Comparison of ENCODE assay signal across 1 cellular context in genomic region chr20:41017448-41018042, GRCh38.
TF ChIP-seq lines count a peak whose summit lies in the region.

No MANE protein-coding gene starts in this region.

TF ChIP-seq in HepG2, 621 proteins besides CTCF, POLR2A, EP300 and RAD21 (continued from another document and continues in another):
- TF ChIP-seq NFAT5 (CRISPR knock-in tag; IDR thresholded peaks at IDR 0.05) (0 out of 2 replicates have a peak, but pooled peaks have one; percentile 35), SOX6 (IDR thresholded peaks at IDR 0.05) (no peak), SOX6 (CRISPR knock-in tag; IDR thresholded peaks at IDR 0.05) (0 out of 2 replicates have a peak, but pooled peaks have one; percentile 28), ETV6 (CRISPR knock-in tag; conservative IDR thresholded peaks at IDR 0.05) (no peak), FOSL2 (CRISPR knock-in tag; IDR thresholded peaks at IDR 0.05) (0 out of 2 replicates have a peak, but pooled peaks have one; percentile 4), KAT8 (CRISPR knock-in tag; IDR thresholded peaks at IDR 0.05) (0 out of 2 replicates have a peak, but pooled peaks have one; percentile 22), MBNL3 (CRISPR knock-in tag; conservative IDR thresholded peaks at IDR 0.05) (no peak), ZSCAN20 (CRISPR knock-in tag; IDR thresholded peaks at IDR 0.05; ENCODE audit: borderline replicate concordance) (0 out of 2 replicates have a peak, but pooled peaks have one; percentile 26), MTF1 (CRISPR knock-in tag; IDR thresholded peaks at IDR 0.05) (no peak), PPARG (CRISPR knock-in tag; conservative IDR thresholded peaks at IDR 0.05) (no peak), ZNF367 (CRISPR knock-in tag; IDR thresholded peaks at IDR 0.05; ENCODE audit: borderline replicate concordance) (no peak), ZNF646 (CRISPR knock-in tag; IDR thresholded peaks at IDR 0.05) (no peak), MEIS2 (CRISPR knock-in tag; IDR thresholded peaks at IDR 0.05) (peak; percentile 57; the same call in 1 of the 2 replicates), KDM2A (CRISPR knock-in tag; IDR thresholded peaks at IDR 0.05; ENCODE audit: borderline replicate concordance, low read depth) (peak; percentile 18; the same call in 1 of the 2 replicates), IRF2 (CRISPR knock-in tag; IDR thresholded peaks at IDR 0.05) (0 out of 2 replicates have a peak, but pooled peaks have one; percentile 19), MXD4 (CRISPR knock-in tag; IDR thresholded peaks at IDR 0.05) (no peak), ZMAT5 (CRISPR knock-in tag; IDR thresholded peaks at IDR 0.05; ENCODE audit: borderline replicate concordance, low read depth) (no peak), ZNF138 (CRISPR knock-in tag; IDR thresholded peaks at IDR 0.05; ENCODE audit: low read depth) (no peak), ZNF598 (CRISPR knock-in tag; IDR thresholded peaks at IDR 0.05; ENCODE audit: borderline replicate concordance) (peak; percentile 59; the same call in 1 of the 2 replicates), ZNF317 (CRISPR knock-in tag; IDR thresholded peaks at IDR 0.05) (0 out of 2 replicates have a peak, but pooled peaks have one; percentile 56), DBP (CRISPR knock-in tag; IDR thresholded peaks at IDR 0.05; ENCODE audit: not compliant biosample characterization) (peak; percentile 38), CEBPB (IDR thresholded peaks at IDR 0.05; ENCODE audit: borderline replicate concordance, low read depth, low read length) (no peak), YEATS4 (CRISPR knock-in tag; IDR thresholded peaks at IDR 0.05; ENCODE audit: borderline replicate concordance) (peak; percentile 46; the same call in 1 of the 2 replicates), ZBTB20 (CRISPR knock-in tag; IDR thresholded peaks at IDR 0.05; ENCODE audit: borderline replicate concordance, low read depth) (no peak; the same call in 1 of the 2 replicates), KMT2A (CRISPR knock-in tag; IDR thresholded peaks at IDR 0.05) (peak; percentile 30; the same call in 1 of the 2 replicates), NR2C2 (CRISPR knock-in tag; IDR thresholded peaks at IDR 0.05; ENCODE audit: borderline replicate concordance) (no peak), ZNF670 (CRISPR knock-in tag; IDR thresholded peaks at IDR 0.05; ENCODE audit: borderline replicate concordance) (no peak), ZFX (CRISPR knock-in tag; IDR thresholded peaks at IDR 0.05; ENCODE audit: low read depth) (peak; percentile 73), ESRRA (CRISPR knock-in tag; IDR thresholded peaks at IDR 0.05; ENCODE audit: low read depth) (no peak), SALL1 (CRISPR knock-in tag; IDR thresholded peaks at IDR 0.05) (peak; percentile 32), ZBTB25 (CRISPR knock-in tag; IDR thresholded peaks at IDR 0.05) (0 out of 2 replicates have a peak, but pooled peaks have one; percentile 12), ZNF788 (CRISPR knock-in tag; IDR thresholded peaks at IDR 0.05; ENCODE audit: borderline replicate concordance) (no peak), SMARCC2 (IDR thresholded peaks at IDR 0.05) (no peak), SP5 (CRISPR knock-in tag; IDR thresholded peaks at IDR 0.05; ENCODE audit: borderline replicate concordance, low read depth) (no peak), FOXK1 (CRISPR knock-in tag; IDR thresholded peaks at IDR 0.05; ENCODE audit: borderline replicate concordance, low read depth) (no peak), ZBTB14 (CRISPR knock-in tag; IDR thresholded peaks at IDR 0.05) (no peak), LCORL (IDR thresholded peaks at IDR 0.05) (no peak), LCORL (CRISPR knock-in tag; IDR thresholded peaks at IDR 0.05) (no peak), XRCC5 (optimal IDR thresholded peaks at IDR 0.05; ENCODE audit: low read length) (peak; percentile 76), ZNF446 (CRISPR knock-in tag; IDR thresholded peaks at IDR 0.05) (0 out of 2 replicates have a peak, but pooled peaks have one; percentile 33), RFXANK (CRISPR knock-in tag; IDR thresholded peaks at IDR 0.05) (no peak), BRCA1 (CRISPR knock-in tag; IDR thresholded peaks at IDR 0.05) (peak; percentile 61; the same call in 1 of the 2 replicates), MIER2 (CRISPR knock-in tag; IDR thresholded peaks at IDR 0.05) (no peak), ZNF766 (CRISPR knock-in tag; IDR thresholded peaks at IDR 0.05; ENCODE audit: borderline replicate concordance) (no peak), JUN (CRISPR knock-in tag; IDR thresholded peaks at IDR 0.05) (0 out of 2 replicates have a peak, but pooled peaks have one; percentile 38), SMAD3 (CRISPR knock-in tag; IDR thresholded peaks at IDR 0.05) (no peak), BORCS8-MEF2B (CRISPR knock-in tag; IDR thresholded peaks at IDR 0.05) (no peak), ATRX (CRISPR knock-in tag; IDR thresholded peaks at IDR 0.05; ENCODE audit: borderline replicate concordance) (no peak)
